In the genomic region with DNA sequence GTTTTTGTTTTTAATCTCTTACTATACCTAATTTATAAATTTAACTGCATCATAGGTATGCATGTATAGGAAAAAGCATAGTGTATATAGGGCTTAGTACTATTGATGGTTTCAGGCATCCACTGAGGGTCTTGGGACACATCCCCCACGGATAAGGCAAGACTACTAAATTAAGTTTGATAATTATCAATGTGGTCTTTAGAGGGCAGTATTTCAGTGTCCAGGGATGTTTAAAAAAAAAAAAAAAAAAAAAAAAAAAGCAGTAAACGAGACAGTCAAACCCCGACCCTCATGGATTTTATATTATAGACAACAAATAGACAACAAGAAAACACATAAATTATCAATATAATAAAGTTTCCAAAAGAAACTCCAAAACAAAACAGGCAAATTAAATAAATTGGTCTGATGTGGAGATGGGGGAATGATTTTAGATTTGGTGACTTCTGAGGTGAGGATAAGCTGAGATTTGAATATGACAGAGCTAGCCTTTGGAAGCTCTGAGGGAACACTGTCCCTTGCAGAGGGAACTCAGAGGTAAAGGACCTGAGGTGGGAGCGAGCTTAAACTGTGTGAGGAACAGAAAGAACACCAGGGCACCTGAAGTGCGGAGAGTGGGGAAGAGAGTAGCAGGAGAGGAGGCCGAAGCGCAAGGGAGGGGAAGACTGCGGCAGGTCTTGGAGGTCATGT, we compare ENCODE assay signal across 11 cellular contexts. TPM values are rescaled to one million over a fixed set of nuclear protein-coding genes. Genes with fewer than 3 reads are reported as not detected.
DNase-seq lines count a peak whose midpoint lies in the region; ATAC-seq, FAIRE-seq and TF ChIP-seq lines count a peak whose summit lies in the region.
"Had no signal": no experiment of that assay in that cellular context is flagged by ENCODE, and none has a peak within 500 bp of the region (broad histone marks: within the 10 kb centered on the region; RNA-seq: fewer than 3 reads in every experiment).

No MANE protein-coding gene starts in this region.

- POLR2A ChIA-PET in AG04450 (lab: Yijun Ruan, JAX), result no interaction called here
- POLR2A ChIA-PET in GM10248 (lab: Yijun Ruan, JAX), result no interaction called here

- H3K79me2 ChIP-seq in GM23248 (ENCODE audit: insufficient read depth), result no peaks in the 10 kb centered on the region

- H4K20me1 ChIP-seq in GM23248 (ENCODE audit: insufficient read depth), result no peaks in the 10 kb centered on the region

- H3K9me2 ChIP-seq in GM23248 (ENCODE audit: insufficient read depth), result no peaks in the 10 kb centered on the region

- H3K27ac ChIP-seq in AG04450 (ENCODE audit: low read depth, low read length) (no peak overlapping the region), GM23248 (no peak overlapping the region), small intestine (ENCODE audit: low read depth in 1 of 2, low read length in 1 of 2) (no peak overlapping the region)

- peak; percentile 63 for ATAC-seq in SK-N-SH treated with all-trans-retinoic acid at 6 μM for 48 hours
- no peak for ATAC-seq in GM19455 (IDR thresholded peaks at IDR 0.05; ENCODE audit: unreplicated experiment)
- no peak for ATAC-seq in GM21717 (IDR thresholded peaks at IDR 0.05; ENCODE audit: unreplicated experiment)
- ATAC-seq: activated CD4-positive, alpha-beta T cell treated with anti-CD3 and anti-CD28 coated beads for 36 hours had no signal

- WGBS in GM23248 (ENCODE audit: low coverage in 1 of 2, low lambda C conversion rate in 2 of 2, missing lambda C conversion rate in 2 of 2), 2 experiments, result 58% methylated on average over 8 of the region's 8 CpGs
- WGBS in small intestine, 3 donors, result 66 to 80% (median 70%) methylated on average over 8 of the region's 8 CpGs

- peaks cover 8% of the 10 kb centered on the region for H3K4me1 ChIP-seq in GM23248 (ENCODE audit: insufficient read depth)
- H3K4me1 ChIP-seq in small intestine (ENCODE audit: control insufficient read depth in 2 of 2, insufficient read depth in 1 of 2, low read depth in 1 of 2, low read length in 1 of 2), result no peaks in the 10 kb centered on the region

- no peak overlapping the region for H3K4me2 ChIP-seq in GM23248 (ENCODE audit: unreplicated experiment)

- no peak overlapping the region for H3K4me3 ChIP-seq in AG04450 (ENCODE audit: low read depth, low read length)
- no peak overlapping the region for H3K4me3 ChIP-seq in GM23248
- H3K4me3 ChIP-seq in small intestine (ENCODE audit: low read depth in 1 of 2, low read length in 2 of 2), result no peak overlapping the region

- TF ChIP-seq CTCF in AG04450 (IDR thresholded peaks at IDR 0.05; ENCODE audit: low read depth, low read length) (peak; percentile 56), GM10248 (IDR thresholded peaks at IDR 0.05; ENCODE audit: control extremely low read depth, extremely low read depth, low read depth, missing control alignments) (no peak)

- no peak overlapping the region for H3K9ac ChIP-seq in GM23248

- H3K9me3 ChIP-seq in AG04450 (ENCODE audit: control insufficient read depth, insufficient read depth, low read length) (no peaks in the 10 kb centered on the region), GM23248 (ENCODE audit: low read depth) (no peaks in the 10 kb centered on the region), small intestine (ENCODE audit: control insufficient read depth, low read depth) (no peaks in the 10 kb centered on the region)

- 0 out of 2 replicates have a peak, but pooled peaks cover 6% of the 10 kb centered on the region for H3F3A ChIP-seq in GM23248 (ENCODE audit: insufficient read depth)

- H2AFZ ChIP-seq in GM23248, result peak overlapping the region; percentile 30; the same call in 1 of the 2 replicates

- CTCF ChIA-PET in AG04450 (lab: Charles Lee), result interaction anchor here (0.6 to 3.4 kb wide), 14 partner anchors 17 to 678 kb away, joined by 3 to 40 read pairs (median 5); no protein-coding TSS in a partner anchor
- CTCF ChIA-PET in GM10248 (lab: Yijun Ruan, JAX), result interaction anchor here (1.0 to 1.8 kb wide), 3 partner anchors 9 to 153 kb away, joined by 4 to 7 read pairs (median 5); no protein-coding TSS in a partner anchor

- DNase-seq in AG04450 (ENCODE audit: low read depth, low spot score) (no peak), GM23248 (peak; percentile 33), iPS-NIHi7 (ENCODE audit: extremely low spot score) (peak; percentile 23), small intestine (no peak), GM10248 (ENCODE audit: extremely low spot score) (no peak)
- DNase-seq: activated CD4-positive, alpha-beta T cell treated with anti-CD3 and anti-CD28 coated beads for 36 hours; kidney glomerular epithelial cell had no signal

- H3K27me3 ChIP-seq in AG04450 (ENCODE audit: control insufficient read depth, insufficient read depth, low read length), result no peaks in the 10 kb centered on the region
- H3K27me3 ChIP-seq in GM23248 (replicated peaks; ENCODE audit: insufficient read depth), result no peaks in the 10 kb centered on the region
- H3K27me3 ChIP-seq in small intestine (ENCODE audit: control insufficient read depth in 2 of 2, insufficient read depth in 2 of 2, low read length in 2 of 2), result no peaks in the 10 kb centered on the region

- H3K36me3 ChIP-seq in GM23248 (ENCODE audit: low read depth), result no peaks in the 10 kb centered on the region
- H3K36me3 ChIP-seq in small intestine (ENCODE audit: control insufficient read depth in 2 of 2, insufficient read depth in 2 of 2, low read length in 2 of 2), result no peaks in the 10 kb centered on the region

- in situ Hi-C loops in GM23248 (cut with MboI), result loop anchor here (10.0 kb wide), 1 partner anchor 156 kb away; no protein-coding TSS in a partner anchor

- FAIRE-seq in small intestine (lab: Jason Lieb, UNC), result no peak

TF ChIP-seq in SK-N-SH treated with all-trans-retinoic acid at 6 μM for 48 hours, 23 proteins besides CTCF, POLR2A, EP300 and RAD21:
- TF ChIP-seq ISL1 (CRISPR knock-in tag; IDR thresholded peaks at IDR 0.05) (no peak), BACH2 (CRISPR knock-in tag; IDR thresholded peaks at IDR 0.05; ENCODE audit: borderline replicate concordance) (no peak), ARNTL (CRISPR knock-in tag; IDR thresholded peaks at IDR 0.05; ENCODE audit: borderline replicate concordance, low read depth) (no peak), TOX (CRISPR knock-in tag; IDR thresholded peaks at IDR 0.05; ENCODE audit: borderline replicate concordance) (no peak), OSR1 (CRISPR knock-in tag; IDR thresholded peaks at IDR 0.05) (no peak)
- TF ChIP-seq, protein P1, sequence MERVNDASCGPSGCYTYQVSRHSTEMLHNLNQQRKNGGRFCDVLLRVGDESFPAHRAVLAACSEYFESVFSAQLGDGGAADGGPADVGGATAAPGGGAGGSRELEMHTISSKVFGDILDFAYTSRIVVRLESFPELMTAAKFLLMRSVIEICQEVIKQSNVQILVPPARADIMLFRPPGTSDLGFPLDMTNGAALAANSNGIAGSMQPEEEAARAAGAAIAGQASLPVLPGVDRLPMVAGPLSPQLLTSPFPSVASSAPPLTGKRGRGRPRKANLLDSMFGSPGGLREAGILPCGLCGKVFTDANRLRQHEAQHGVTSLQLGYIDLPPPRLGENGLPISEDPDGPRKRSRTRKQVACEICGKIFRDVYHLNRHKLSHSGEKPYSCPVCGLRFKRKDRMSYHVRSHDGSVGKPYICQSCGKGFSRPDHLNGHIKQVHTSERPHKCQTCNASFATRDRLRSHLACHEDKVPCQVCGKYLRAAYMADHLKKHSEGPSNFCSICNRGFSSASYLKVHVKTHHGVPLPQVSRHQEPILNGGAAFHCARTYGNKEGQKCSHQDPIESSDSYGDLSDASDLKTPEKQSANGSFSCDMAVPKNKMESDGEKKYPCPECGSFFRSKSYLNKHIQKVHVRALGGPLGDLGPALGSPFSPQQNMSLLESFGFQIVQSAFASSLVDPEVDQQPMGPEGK (CRISPR knock-in tag; IDR thresholded peaks at IDR 0.05; ENCODE audit: borderline replicate concordance), result no peak
- TF ChIP-seq, protein P2, sequence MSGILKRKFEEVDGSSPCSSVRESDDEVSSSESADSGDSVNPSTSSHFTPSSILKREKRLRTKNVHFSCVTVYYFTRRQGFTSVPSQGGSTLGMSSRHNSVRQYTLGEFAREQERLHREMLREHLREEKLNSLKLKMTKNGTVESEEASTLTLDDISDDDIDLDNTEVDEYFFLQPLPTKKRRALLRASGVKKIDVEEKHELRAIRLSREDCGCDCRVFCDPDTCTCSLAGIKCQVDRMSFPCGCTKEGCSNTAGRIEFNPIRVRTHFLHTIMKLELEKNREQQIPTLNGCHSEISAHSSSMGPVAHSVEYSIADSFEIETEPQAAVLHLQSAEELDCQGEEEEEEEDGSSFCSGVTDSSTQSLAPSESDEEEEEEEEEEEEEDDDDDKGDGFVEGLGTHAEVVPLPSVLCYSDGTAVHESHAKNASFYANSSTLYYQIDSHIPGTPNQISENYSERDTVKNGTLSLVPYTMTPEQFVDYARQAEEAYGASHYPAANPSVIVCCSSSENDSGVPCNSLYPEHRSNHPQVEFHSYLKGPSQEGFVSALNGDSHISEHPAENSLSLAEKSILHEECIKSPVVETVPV (CRISPR knock-in tag; IDR thresholded peaks at IDR 0.05), result no peak

RNA-seq across cellular contexts. Expression of a gene that starts 14.8 kb away (rescaled TPM):
- not detected in 2 replicates for polyA plus RNA-seq in AG04450 (2011; rRNA removed)
- polyA minus RNA-seq in AG04450 (2011; rRNA and poly(A)+ RNA removed), result not detected in 2 replicates
- not detected in 2 replicates for total RNA-seq in GM23248 (2014; rRNA removed; shearing (Covaris generic))
- polyA plus RNA-seq in GM23248 (2016; fragmentation: Nextera tagmentation; extraction: Ambion mirVana), result 0.08 TPM in 1 of 2 replicates, not detected in the other
- polyA plus RNA-seq in small intestine, result not detected
- total RNA-seq: activated CD4-positive, alpha-beta T cell treated with anti-CD3 and anti-CD28 coated beads for 36 hours; skeletal muscle tissue had no signal

Comparison
In these comparisons a context has a peak if more than half of its experiments do, and no peak if none do; other contexts are left out.
1. DNase-seq: peak in GM23248 (single experiment) and iPS-NIHi7 (single experiment); none in AG04450 (single experiment), small intestine (single experiment) and GM10248 (single experiment).